In genomic region chr11:27356624-27357222, GRCh38 we compare ENCODE assay signal across 21 cellular contexts.
"Had no signal": no experiment of that assay in that cellular context is flagged by ENCODE, and none has a peak within 500 bp of the region (broad histone marks: within the 10 kb centered on the region; RNA-seq: fewer than 3 reads in every experiment).

No MANE protein-coding gene starts in this region.

- H3K4me3 ChIP-seq: colonic mucosa, lung, pancreas, smooth muscle cell, testis, tibial artery had no signal

- H3K36me3 ChIP-seq: colonic mucosa, pancreas, tibial artery had no signal

- H3K27me3 ChIP-seq: colonic mucosa, pancreas, testis, tibial artery had no signal

- H3K4me2 ChIP-seq: smooth muscle cell had no signal

- ATAC-seq: left ventricle myocardium superior, natural killer cell, sciatic nerve had no signal

- H3K27ac ChIP-seq: colonic mucosa, epithelial cell of prostate, testis, tibial artery had no signal

- DNase-seq: effector CD8-positive, alpha-beta T cell; endodermal cell; foreskin fibroblast; hypothalamus; immature natural killer cell; islet precursor cell; left ventricle myocardium superior; natural killer cell; stimulated activated CD4-positive, alpha-beta T cell treated with anti-CD3 and anti-CD28 coated beads, Interleukin-12 subunit alpha, Interleukin-12 subunit beta, amount 100 ng/mL, for 4 hours; stimulated activated CD4-positive, alpha-beta T cell treated with anti-CD3 and anti-CD28 coated beads, Interleukin-1b, Interleukin-23, amount 100 ng/mL, for 48 hours; stimulated activated CD4-positive, alpha-beta T cell treated with anti-CD3 and anti-CD28 coated beads, Interleukin-4, amount 100 ng/mL, for 1 hour; stimulated activated CD8-positive, alpha-beta memory T cell treated with anti-CD3 and anti-CD28 coated beads, Interleukin-4, amount 100 ng/mL, for 48 hours; stimulated activated naive CD4-positive, alpha-beta T cell; testis; tibial artery had no signal

- H3K9me3 ChIP-seq: colonic mucosa, pancreas, testis, tibial artery had no signal
